Comparison of ENCODE assay signal across 18 cellular contexts in genomic region chr12:51377099-51377984, GRCh38. TPM values are rescaled to one million over a fixed set of nuclear protein-coding genes. Genes with fewer than 3 reads are reported as not detected.
DNase-seq lines count a peak whose midpoint lies in the region; ATAC-seq, FAIRE-seq and TF ChIP-seq lines count a peak whose summit lies in the region.
"Had no signal": no experiment of that assay in that cellular context is flagged by ENCODE, and none has a peak within 500 bp of the region (broad histone marks: within the 10 kb centered on the region; RNA-seq: fewer than 3 reads in every experiment).

No MANE protein-coding gene starts in this region.

- H3K9me3 ChIP-seq in HepG2 (ENCODE audit: low read length), result no peaks in the 10 kb centered on the region
- no peaks in the 10 kb centered on the region for H3K9me3 ChIP-seq in right lobe of liver
- no peaks in the 10 kb centered on the region for H3K9me3 ChIP-seq in thyroid gland

- no peak overlapping the region for H3K4me2 ChIP-seq in HepG2 (ENCODE audit: low read depth, low read length)

- DNase-seq in HepG2 (ENCODE audit: low spot score), result no peak
- no peak for DNase-seq in right lobe of liver
- DNase-seq in NCI-H69 (lab: John Stamatoyannopoulos, UW), result peak; percentile 82
- peak; percentile 26 for DNase-seq in fibroblast of pulmonary artery (ENCODE audit: low read depth)
- peak; percentile 79 to 81 for DNase-seq in thyroid gland
- no peak for DNase-seq in GM12892 (ENCODE audit: insufficient read length)
- no peak for DNase-seq in left cardiac atrium
- DNase-seq in immature natural killer cell, result no peak
- DNase-seq: activated naive CD8-positive, alpha-beta T cell treated with anti-CD3 and anti-CD28 coated beads, Interleukin-2, amount 10 ng/mL, durations not matched to agents 7 days and 5 days; cortex of kidney; GOT3; stimulated activated CD4-positive, alpha-beta T cell treated with anti-CD3 and anti-CD28 coated beads, Interleukin-4, amount 100 ng/mL, for 4 hours had no signal

- H3K9ac ChIP-seq in HepG2 (ENCODE audit: insufficient read depth, low read depth, low read length), result no peak overlapping the region

- no TSS peak for BruUV-seq in HepG2 (replicated peaks; lab: Mats Ljungman, UMichigan)

- no peak overlapping the region for H3K4me3 Mint-ChIP-seq in immature natural killer cell
- H3K4me3 Mint-ChIP-seq: activated naive CD8-positive, alpha-beta T cell treated with anti-CD3 and anti-CD28 coated beads, Interleukin-2, amount 10 ng/mL, durations not matched to agents 7 days and 5 days; stimulated activated naive CD8-positive, alpha-beta T cell treated with anti-CD3 and anti-CD28 coated beads, Interleukin-15, Interleukin-2, amounts not matched to agents 100 ng/mL and 50 ng/mL, for 24 hours had no signal

- peaks cover 5 to 6% of the 10 kb centered on the region in 2 donors for H3K4me1 Mint-ChIP-seq in immature natural killer cell

- H3K36me3 ChIP-seq in HepG2 (replicated peaks in 1 of 2; ENCODE audit: control insufficient read depth in 1 of 2, insufficient read depth in 2 of 2, low read length in 2 of 2) (no peaks in the 10 kb centered on the region), right lobe of liver (no peaks in the 10 kb centered on the region), thyroid gland (no peaks in the 10 kb centered on the region)

- peaks cover 3% of the 10 kb centered on the region for H3K4me1 ChIP-seq in HepG2 (ENCODE audit: insufficient read depth, low read length)
- peaks cover 0 to 2% (median 0%) of the 10 kb centered on the region in 4 donors for H3K4me1 ChIP-seq in right lobe of liver
- H3K4me1 ChIP-seq in thyroid gland, result peaks cover 42 to 44% of the 10 kb centered on the region in 2 donors

- 0 out of 2 replicates have a peak, but pooled peaks have one; percentile 9 for TF ChIP-seq CTCF in HepG2 (CRISPR knock-in tag; IDR thresholded peaks at IDR 0.05)
- TF ChIP-seq CTCF in right lobe of liver (IDR thresholded peaks at IDR 0.05), result no peak
- TF ChIP-seq CTCF in fibroblast of pulmonary artery (IDR thresholded peaks at IDR 0.05; ENCODE audit: low read length, missing control alignments), result no peak
- TF ChIP-seq CTCF in thyroid gland (IDR thresholded peaks at IDR 0.05), result no peak

- in situ Hi-C loops in HepG2 (cut with HindIII; ENCODE audit: extremely low pct_ligation_motif_present, low pct_unique_long_range_greater_than_20kb), result no loop called here

- ATAC-seq in HepG2, result no peak
- no peak for ATAC-seq in right lobe of liver
- ATAC-seq in left cardiac atrium, result no peak

- H4K20me1 ChIP-seq in HepG2 (ENCODE audit: insufficient read depth, low read length), result 0 out of 2 replicates have a peak, but pooled peaks cover 2% of the 10 kb centered on the region

- H3K79me2 ChIP-seq in HepG2 (ENCODE audit: insufficient read depth, low read length), result no peaks in the 10 kb centered on the region

- TF ChIP-seq POLR2A in HepG2 (IDR thresholded peaks at IDR 0.05; ENCODE audit: insufficient read depth in 1 of 2, low read depth in 2 of 2, low read length in 2 of 2) (no peak), right lobe of liver (IDR thresholded peaks at IDR 0.05) (no peak), thyroid gland (IDR thresholded peaks at IDR 0.05) (no peak), GM12892 (IDR thresholded peaks at IDR 0.05; ENCODE audit: low read depth, low read length) (no peak)

- no peak for TF ChIP-seq RAD21 in HepG2 (CRISPR knock-in tag; IDR thresholded peaks at IDR 0.05)

- no peak for TF ChIP-seq EP300 in HepG2 (IDR thresholded peaks at IDR 0.05; ENCODE audit: low read depth in 2 of 2, low read length in 2 of 2)
- no peak for TF ChIP-seq EP300 in HepG2 (CRISPR knock-in tag; IDR thresholded peaks at IDR 0.05; ENCODE audit: borderline replicate concordance)

- H3K36me3 Mint-ChIP-seq in immature natural killer cell, result peaks cover 38 to 76% (median 58%) of the 10 kb centered on the region in 3 donors

- POLR2A ChIA-PET in HepG2 (lab: Yijun Ruan, JAX), result no interaction called here

- FAIRE-seq in HepG2 (lab: Jason Lieb, UNC), result no peak
- no peak for FAIRE-seq in GM12892 (lab: Jason Lieb, UNC)
- FAIRE-seq: GM19239 had no signal

- H3K27me3 ChIP-seq in HepG2 (ENCODE audit: control insufficient read depth in 1 of 2, insufficient read depth in 2 of 2, low read length in 2 of 2) (no peaks in the 10 kb centered on the region; a peak in 1 of 5 replicates), right lobe of liver (no peaks in the 10 kb centered on the region), thyroid gland (no peaks in the 10 kb centered on the region)

- H3K9me3 Mint-ChIP-seq in immature natural killer cell, result no peaks in the 10 kb centered on the region
- H3K9me3 Mint-ChIP-seq: activated naive CD8-positive, alpha-beta T cell treated with anti-CD3 and anti-CD28 coated beads, Interleukin-2, amount 10 ng/mL, durations not matched to agents 7 days and 5 days; stimulated activated naive CD8-positive, alpha-beta T cell treated with anti-CD3 and anti-CD28 coated beads, Interleukin-15, Interleukin-2, amounts not matched to agents 100 ng/mL and 50 ng/mL, for 24 hours had no signal

- no peak overlapping the region for H3K4me3 ChIP-seq in HepG2 (replicated peaks in 1 of 3; ENCODE audit: insufficient read depth in 1 of 3, low read depth in 2 of 3, low read length in 3 of 3)
- H3K4me3 ChIP-seq in right lobe of liver, result no peak overlapping the region
- no peak overlapping the region for H3K4me3 ChIP-seq in fibroblast of pulmonary artery (replicated peaks; ENCODE audit: low read depth, low read length)
- no peak overlapping the region for H3K4me3 ChIP-seq in thyroid gland (replicated peaks in 1 of 3)

- no peaks in the 10 kb centered on the region for H3K27me3 Mint-ChIP-seq in immature natural killer cell (ENCODE audit: low read depth in 3 of 3)
- H3K27me3 Mint-ChIP-seq: activated naive CD8-positive, alpha-beta T cell treated with anti-CD3 and anti-CD28 coated beads, Interleukin-2, amount 10 ng/mL, durations not matched to agents 7 days and 5 days; stimulated activated naive CD8-positive, alpha-beta T cell treated with anti-CD3 and anti-CD28 coated beads, Interleukin-15, Interleukin-2, amounts not matched to agents 100 ng/mL and 50 ng/mL, for 24 hours had no signal

- 85% methylated on average over 5 of the region's 11 CpGs for WGBS in HepG2 (ENCODE audit: low lambda C conversion rate)
- WGBS in right lobe of liver (ENCODE audit: insufficient coverage, low coverage, low lambda C conversion rate, missing lambda C conversion rate), result 85% methylated on average over 2 of the region's 11 CpGs
- WGBS in thyroid gland, 2 donors, result 83 to 88% methylated on average over 11 of the region's 11 CpGs

- intact Hi-C loops in HepG2 (cut with micrococcal nuclease; ENCODE audit: unreplicated experiment), result no loop called here
- intact Hi-C loops in right lobe of liver (cut with DNase I), result no loop called here
- intact Hi-C loops in thyroid gland (cut with DNase I), result no loop called here
- intact Hi-C loops in left cardiac atrium (cut with DNase I), result no loop called here

- H3K27ac ChIP-seq in HepG2 (ENCODE audit: extremely low read length, insufficient read depth, low read length) (no peak overlapping the region), right lobe of liver (no peak overlapping the region), thyroid gland (no peak overlapping the region)

- CTCF ChIA-PET in HepG2 (lab: Yijun Ruan, JAX; ENCODE audit: low intra/inter-chr PET ratio, low total read pairs), result no interaction called here

- H2AFZ ChIP-seq in HepG2 (ENCODE audit: low read length), result no peak overlapping the region

- peak overlapping the region in 2 of 6 donors; percentile 47 to 57 for H3K27ac Mint-ChIP-seq in immature natural killer cell
- H3K27ac Mint-ChIP-seq: activated naive CD8-positive, alpha-beta T cell treated with anti-CD3 and anti-CD28 coated beads, Interleukin-2, amount 10 ng/mL, durations not matched to agents 7 days and 5 days; stimulated activated naive CD8-positive, alpha-beta T cell treated with anti-CD3 and anti-CD28 coated beads, Interleukin-15, Interleukin-2, amounts not matched to agents 100 ng/mL and 50 ng/mL, for 24 hours had no signal

RNA-seq across cellular contexts. Expression of gene GALNT6, which starts 13.9 kb away (rescaled TPM):
- 0.87 and 1.1 TPM in 2 replicates for total RNA-seq in HepG2 (2016; rRNA removed; fragmentation: Illumina TruSeq; extraction: Trizol)
- total RNA-seq in HepG2 (2016; cell fraction: cytosol; rRNA removed; fragmentation: Illumina TruSeq; extraction: Trizol; ENCODE audit: low read depth), result 0.18 TPM in 1 of 2 replicates, not detected in the other
- total RNA-seq in HepG2 (2016; cell fraction: insoluble cytoplasmic fraction; rRNA removed; fragmentation: Illumina TruSeq; extraction: Trizol), result 1.2 and 1.3 TPM in 2 replicates
- 0.31 and 0.52 TPM in 2 replicates for total RNA-seq in HepG2 (2016; cell fraction: membrane; rRNA removed; fragmentation: Illumina TruSeq; extraction: Trizol)
- total RNA-seq in HepG2 (2016; cell fraction: nucleus; rRNA removed; fragmentation: Illumina TruSeq; extraction: Trizol), result 1.7 and 2.4 TPM in 2 replicates
- 0.78 and 1.0 TPM in 2 replicates for polyA plus RNA-seq in HepG2 (2011; rRNA removed)
- 0.38 and 0.62 TPM in 2 replicates for polyA plus RNA-seq in HepG2 (2011; cell fraction: cytosol; rRNA removed)
- 0.33 and 1.3 TPM in 2 replicates for polyA plus RNA-seq in HepG2 (2011; cell fraction: nucleus; rRNA removed)
- 1.1 and 1.9 TPM in 2 replicates for polyA plus RNA-seq in HepG2 (2012)
- 0.08 and 0.09 TPM in 2 replicates for polyA plus RNA-seq in HepG2 (2016; cell fraction: cytosol; fragmentation: Illumina TruSeq; extraction: Trizol; ENCODE audit: low read depth)
- polyA plus RNA-seq in HepG2 (2016; cell fraction: insoluble cytoplasmic fraction; fragmentation: Illumina TruSeq; extraction: Trizol; ENCODE audit: low read depth), result 0.37 and 0.41 TPM in 2 replicates
- 0.13 and 0.40 TPM in 2 replicates for polyA plus RNA-seq in HepG2 (2016; cell fraction: membrane; fragmentation: Illumina TruSeq; extraction: Trizol; ENCODE audit: low read depth)
- 1.0 and 2.1 TPM in 2 replicates for polyA plus RNA-seq in HepG2 (2016; cell fraction: nucleus; fragmentation: Illumina TruSeq; extraction: Trizol; ENCODE audit: insufficient read depth, low read depth)
- 0.09 and 2.7 TPM in 2 replicates for polyA minus RNA-seq in HepG2 (2011; rRNA and poly(A)+ RNA removed; ENCODE audit: low replicate concordance)
- polyA minus RNA-seq in HepG2 (2011; cell fraction: cytosol; rRNA and poly(A)+ RNA removed), result 0.40 and 0.97 TPM in 2 replicates
- 0.77 and 0.99 TPM in 2 replicates for polyA minus RNA-seq in HepG2 (2011; cell fraction: nucleus; rRNA and poly(A)+ RNA removed)
- total RNA-seq in right lobe of liver, result 1 to 10 TPM in 3 of 6 experiments, under 1 TPM in 3; 0.55 to 3.3 (median 1.3) TPM
- total RNA-seq in thyroid gland, result 10 to 100 TPM in 1 of 4 donors, 1 to 10 TPM in 3; 5.8 to 14.1 (median 9.3) TPM
- 12.4 TPM for polyA plus RNA-seq in GM12892 (2012; ENCODE audit: missing spikeins)
- total RNA-seq in left cardiac atrium, result 1 to 10 TPM; 3.6 to 4.4 TPM
- 10 to 100 TPM in 1 of 3 donors, 1 to 10 TPM in 1, under 1 TPM in 1; 0.91 to 19.0 (median 9.8) TPM for polyA plus RNA-seq in immature natural killer cell

RNA-seq across cellular contexts. Expression of gene CELA1, which starts 30.9 kb away (rescaled TPM):
- total RNA-seq in HepG2 (2016; rRNA removed; fragmentation: Illumina TruSeq; extraction: Trizol) (not detected in 2 replicates), right lobe of liver (not detected), thyroid gland (not detected), left cardiac atrium (not detected)
- not detected in 2 replicates for total RNA-seq in HepG2 (2016; cell fraction: cytosol; rRNA removed; fragmentation: Illumina TruSeq; extraction: Trizol; ENCODE audit: low read depth)
- total RNA-seq in HepG2 (2016; cell fraction: insoluble cytoplasmic fraction; rRNA removed; fragmentation: Illumina TruSeq; extraction: Trizol), result not detected in 2 replicates
- not detected in 2 replicates for total RNA-seq in HepG2 (2016; cell fraction: membrane; rRNA removed; fragmentation: Illumina TruSeq; extraction: Trizol)
- not detected in 2 replicates for total RNA-seq in HepG2 (2016; cell fraction: nucleus; rRNA removed; fragmentation: Illumina TruSeq; extraction: Trizol)
- polyA plus RNA-seq in HepG2 (2011; rRNA removed) (not detected in 2 replicates), immature natural killer cell (under 1 TPM in 2 of 3 donors, not detected in 1; 0.37 to 1.00 TPM)
- polyA plus RNA-seq in HepG2 (2011; cell fraction: cytosol; rRNA removed), result not detected in 2 replicates
- polyA plus RNA-seq in HepG2 (2011; cell fraction: nucleus; rRNA removed), result not detected in 2 replicates
- polyA plus RNA-seq in HepG2 (2012), result not detected in 2 replicates
- not detected in 2 replicates for polyA plus RNA-seq in HepG2 (2016; cell fraction: cytosol; fragmentation: Illumina TruSeq; extraction: Trizol; ENCODE audit: low read depth)
- polyA plus RNA-seq in HepG2 (2016; cell fraction: insoluble cytoplasmic fraction; fragmentation: Illumina TruSeq; extraction: Trizol; ENCODE audit: low read depth), result not detected in 2 replicates
- not detected in 2 replicates for polyA plus RNA-seq in HepG2 (2016; cell fraction: membrane; fragmentation: Illumina TruSeq; extraction: Trizol; ENCODE audit: low read depth)
- not detected in 2 replicates for polyA plus RNA-seq in HepG2 (2016; cell fraction: nucleus; fragmentation: Illumina TruSeq; extraction: Trizol; ENCODE audit: insufficient read depth, low read depth)
- polyA minus RNA-seq in HepG2 (2011; rRNA and poly(A)+ RNA removed; ENCODE audit: low replicate concordance), result not detected in 2 replicates
- polyA minus RNA-seq in HepG2 (2011; cell fraction: cytosol; rRNA and poly(A)+ RNA removed), result not detected in 2 replicates
- polyA minus RNA-seq in HepG2 (2011; cell fraction: nucleus; rRNA and poly(A)+ RNA removed), result not detected in 2 replicates
- polyA plus RNA-seq in GM12892 (2012; ENCODE audit: missing spikeins), result not detected
- total RNA-seq: activated naive CD8-positive, alpha-beta T cell treated with anti-CD3 and anti-CD28 coated beads, Interleukin-2, amount 10 ng/mL, durations not matched to agents 7 days and 5 days; fibroblast of villous mesenchyme; MCF 10A; mononuclear cell; renal cortical epithelial cell had no signal

RNA-seq across cellular contexts. Expression of gene SLC4A8, which starts 47.3 kb away (rescaled TPM):
- 0.07 TPM in 1 of 2 replicates, not detected in the other for total RNA-seq in HepG2 (2016; rRNA removed; fragmentation: Illumina TruSeq; extraction: Trizol)
- total RNA-seq in HepG2 (2016; cell fraction: cytosol; rRNA removed; fragmentation: Illumina TruSeq; extraction: Trizol; ENCODE audit: low read depth), result not detected in 2 replicates
- total RNA-seq in HepG2 (2016; cell fraction: insoluble cytoplasmic fraction; rRNA removed; fragmentation: Illumina TruSeq; extraction: Trizol), result 0.06 and 0.10 TPM in 2 replicates
- total RNA-seq in HepG2 (2016; cell fraction: membrane; rRNA removed; fragmentation: Illumina TruSeq; extraction: Trizol), result not detected in 2 replicates
- total RNA-seq in HepG2 (2016; cell fraction: nucleus; rRNA removed; fragmentation: Illumina TruSeq; extraction: Trizol), result 0.34 TPM in 1 of 2 replicates, not detected in the other
- polyA plus RNA-seq in HepG2 (2011; rRNA removed), result under 0.01 and 0.01 TPM in 2 replicates
- 0.17 TPM in 1 of 2 replicates, not detected in the other for polyA plus RNA-seq in HepG2 (2011; cell fraction: cytosol; rRNA removed)
- polyA plus RNA-seq in HepG2 (2011; cell fraction: nucleus; rRNA removed), result 0.17 and 0.19 TPM in 2 replicates
- polyA plus RNA-seq in HepG2 (2012), result 0.05 TPM in 2 replicates
- not detected in 2 replicates for polyA plus RNA-seq in HepG2 (2016; cell fraction: cytosol; fragmentation: Illumina TruSeq; extraction: Trizol; ENCODE audit: low read depth)
- not detected in 2 replicates for polyA plus RNA-seq in HepG2 (2016; cell fraction: insoluble cytoplasmic fraction; fragmentation: Illumina TruSeq; extraction: Trizol; ENCODE audit: low read depth)
- not detected in 2 replicates for polyA plus RNA-seq in HepG2 (2016; cell fraction: membrane; fragmentation: Illumina TruSeq; extraction: Trizol; ENCODE audit: low read depth)
- polyA plus RNA-seq in HepG2 (2016; cell fraction: nucleus; fragmentation: Illumina TruSeq; extraction: Trizol; ENCODE audit: insufficient read depth, low read depth), result not detected in 2 replicates
- not detected in 2 replicates for polyA minus RNA-seq in HepG2 (2011; rRNA and poly(A)+ RNA removed; ENCODE audit: low replicate concordance)
- not detected in 2 replicates for polyA minus RNA-seq in HepG2 (2011; cell fraction: cytosol; rRNA and poly(A)+ RNA removed)
- 0.13 and 0.37 TPM in 2 replicates for polyA minus RNA-seq in HepG2 (2011; cell fraction: nucleus; rRNA and poly(A)+ RNA removed)
- under 1 TPM; 0.04 to 0.55 (median 0.19) TPM for total RNA-seq in right lobe of liver
- total RNA-seq in thyroid gland, result 1 to 10 TPM in 1 of 4 donors, under 1 TPM in 3; 0.33 to 1.5 (median 0.62) TPM
- polyA plus RNA-seq in GM12892 (2012; ENCODE audit: missing spikeins), result 1.8 TPM
- under 1 TPM; 0.29 to 0.71 TPM for total RNA-seq in left cardiac atrium
- polyA plus RNA-seq in immature natural killer cell, result 1 to 10 TPM in 2 of 3 donors, not detected in 1; 1.2 TPM

RNA-seq across cellular contexts. Expression of gene BIN2, which starts 53.4 kb away (rescaled TPM):
- not detected in 2 replicates for total RNA-seq in HepG2 (2016; rRNA removed; fragmentation: Illumina TruSeq; extraction: Trizol)
- total RNA-seq in HepG2 (2016; cell fraction: cytosol; rRNA removed; fragmentation: Illumina TruSeq; extraction: Trizol; ENCODE audit: low read depth), result not detected in 2 replicates
- total RNA-seq in HepG2 (2016; cell fraction: insoluble cytoplasmic fraction; rRNA removed; fragmentation: Illumina TruSeq; extraction: Trizol), result not detected in 2 replicates
- total RNA-seq in HepG2 (2016; cell fraction: membrane; rRNA removed; fragmentation: Illumina TruSeq; extraction: Trizol), result not detected in 2 replicates
- not detected in 2 replicates for total RNA-seq in HepG2 (2016; cell fraction: nucleus; rRNA removed; fragmentation: Illumina TruSeq; extraction: Trizol)
- not detected in 2 replicates for polyA plus RNA-seq in HepG2 (2011; rRNA removed)
- polyA plus RNA-seq in HepG2 (2011; cell fraction: cytosol; rRNA removed), result not detected in 2 replicates
- not detected in 2 replicates for polyA plus RNA-seq in HepG2 (2011; cell fraction: nucleus; rRNA removed)
- polyA plus RNA-seq in HepG2 (2012), result not detected in 2 replicates
- not detected in 2 replicates for polyA plus RNA-seq in HepG2 (2016; cell fraction: cytosol; fragmentation: Illumina TruSeq; extraction: Trizol; ENCODE audit: low read depth)
- polyA plus RNA-seq in HepG2 (2016; cell fraction: insoluble cytoplasmic fraction; fragmentation: Illumina TruSeq; extraction: Trizol; ENCODE audit: low read depth), result not detected in 2 replicates
- polyA plus RNA-seq in HepG2 (2016; cell fraction: membrane; fragmentation: Illumina TruSeq; extraction: Trizol; ENCODE audit: low read depth), result not detected in 2 replicates
- not detected in 2 replicates for polyA plus RNA-seq in HepG2 (2016; cell fraction: nucleus; fragmentation: Illumina TruSeq; extraction: Trizol; ENCODE audit: insufficient read depth, low read depth)
- polyA minus RNA-seq in HepG2 (2011; rRNA and poly(A)+ RNA removed; ENCODE audit: low replicate concordance), result not detected in 2 replicates
- polyA minus RNA-seq in HepG2 (2011; cell fraction: cytosol; rRNA and poly(A)+ RNA removed), result not detected in 2 replicates
- polyA minus RNA-seq in HepG2 (2011; cell fraction: nucleus; rRNA and poly(A)+ RNA removed), result not detected in 2 replicates
- total RNA-seq in right lobe of liver, result 1 to 10 TPM; 2.3 to 5.8 (median 3.7) TPM
- 1 to 10 TPM; 1.3 to 3.0 (median 2.5) TPM for total RNA-seq in thyroid gland
- 21.0 TPM for polyA plus RNA-seq in GM12892 (2012; ENCODE audit: missing spikeins)
- 1 to 10 TPM; 3.2 to 4.0 TPM for total RNA-seq in left cardiac atrium
- polyA plus RNA-seq in immature natural killer cell, result 100 to 1,000 TPM; 353 to 582 (median 359) TPM
- total RNA-seq: fibroblast of villous mesenchyme, MCF 10A, renal cortical epithelial cell had no signal

Comparison
In these comparisons a context has a peak if more than half of its experiments do, and no peak if none do; other contexts are left out.
1. DNase-seq: peak in NCI-H69 (single experiment), fibroblast of pulmonary artery (single experiment) and thyroid gland (2 of 2); none in HepG2 (single experiment), right lobe of liver (0 of 3), GM12892 (single experiment), left cardiac atrium (single experiment) and immature natural killer cell (0 of 3).